Comparison of ENCODE assay signal across 8 cellular contexts in genomic region chr10:31031205-31031665, GRCh38. TPM values are rescaled to one million over a fixed set of nuclear protein-coding genes. Genes with fewer than 3 reads are reported as not detected.
DNase-seq lines count a peak whose midpoint lies in the region; ATAC-seq, FAIRE-seq and TF ChIP-seq lines count a peak whose summit lies in the region.

No MANE protein-coding gene starts in this region.

- H3K27me3 ChIP-seq in GM12878 (replicated peaks in 1 of 2; ENCODE audit: control insufficient read depth in 2 of 2, insufficient read depth in 2 of 2, low read length in 1 of 2) (no peaks in the 10 kb centered on the region), testis (no peaks in the 10 kb centered on the region)

- WGBS in GM12878 (ENCODE audit: insufficient coverage, insufficient replicate concordance, low lambda C conversion rate, missing lambda C conversion rate) = 4% methylated on average over 16 of the region's 16 CpGs
- 1 to 16% methylated on average over 5 to 16 of the region's 16 CpGs for WGBS in testis, 2 donors

- TF ChIP-seq POLR2A in GM12878 (IDR thresholded peaks at IDR 0.05; ENCODE audit: low read depth, low read length) = no peak
- no peak for TF ChIP-seq POLR2A in testis (IDR thresholded peaks at IDR 0.05)

- H3K27ac Mint-ChIP-seq in Calu3 (ENCODE audit: unreplicated experiment) = peak overlapping the region; percentile 42

- H3K4me3 Mint-ChIP-seq in Calu3 (ENCODE audit: low read depth, unreplicated experiment) = peak overlapping the region; percentile 82

- H3K9me3 Mint-ChIP-seq in Calu3 (ENCODE audit: low read depth, unreplicated experiment) = no peaks in the 10 kb centered on the region

- TF ChIP-seq EP300 in GM12878 (IDR thresholded peaks at IDR 0.05; ENCODE audit: borderline replicate concordance in 1 of 2, control insufficient read depth in 1 of 2, low read depth in 2 of 2, low read length in 2 of 2) = no peak

- H3K9ac ChIP-seq in GM12878 (ENCODE audit: control insufficient read depth, insufficient read depth, low read length) = peak overlapping the region; percentile 89

- DNase-seq in Calu3 (no peak), GM20000 (ENCODE audit: low spot score) (peak; percentile 89), GM12878 (ENCODE audit: low read depth, low spot score) (peak; percentile 67), left colon (no peak), testis (no peak), SIG-M5 treated with dmso at 0.1 percent for 504 hours (lab: John Stamatoyannopoulos, UW; ENCODE audit: unreplicated experiment) (no peak), NOMO-1 treated with dmso at 0.1 percent for 144 hours (lab: John Stamatoyannopoulos, UW; ENCODE audit: unreplicated experiment) (no peak)

- H3K36me3 Mint-ChIP-seq in Calu3 (ENCODE audit: insufficient read depth, unreplicated experiment) = peaks cover 19% of the 10 kb centered on the region

- RAD21 ChIA-PET in GM12878 (lab: Charles Lee; ENCODE audit: unreplicated experiment) = interaction anchor here (0.6 to 3.7 kb wide), 27 partner anchors 15 to 779 kb away, joined by 3 to 20 read pairs (median 4); no protein-coding TSS in a partner anchor

- BruUV-seq in Calu3 (replicated peaks; lab: Mats Ljungman, UMichigan) (no TSS peak), GM12878 (replicated peaks; lab: Mats Ljungman, UMichigan) (no TSS peak)

- in situ Hi-C loops in GM12878 (cut with MboI) = no loop called here

- H3K4me3 ChIP-seq in GM12878 (peak overlapping the region; percentile 66), testis (peak overlapping the region; percentile 77 to 82)

- no peaks in the 10 kb centered on the region for H3K9me3 ChIP-seq in GM12878 (replicated peaks; ENCODE audit: control insufficient read depth, insufficient read depth, low read length)
- H3K9me3 ChIP-seq in testis = no peaks in the 10 kb centered on the region

- no peak for FAIRE-seq in GM12878 (lab: Jason Lieb, UNC)

- ATAC-seq in HG03521 (IDR thresholded peaks at IDR 0.05; ENCODE audit: unreplicated experiment) (peak; percentile 72), GM12878 (peak; percentile 90), left colon (peak; percentile 81)

- H3K79me2 ChIP-seq in GM12878 (ENCODE audit: control insufficient read depth, insufficient read depth, low read length) = peaks cover 2% of the 10 kb centered on the region; the same call in 1 of the 2 replicates

- peak overlapping the region; percentile 91 for H2AFZ ChIP-seq in GM12878 (ENCODE audit: control insufficient read depth, low read depth, low read length)

- CTCF ChIA-PET in Calu3 (lab: Charles Lee) (interaction anchor here (0.8 to 2.4 kb wide), 18 partner anchors 11 to 581 kb away, joined by 3 to 16 read pairs (median 4); no protein-coding TSS in a partner anchor), GM12878 (lab: Yijun Ruan, JAX) (interaction anchor here (0.6 to 2.4 kb wide), 16 partner anchors 9 to 777 kb away, joined by 3 to 17 read pairs (median 4); no protein-coding TSS in a partner anchor)

- no peak for TF ChIP-seq RAD21 in GM12878 (IDR thresholded peaks at IDR 0.05; ENCODE audit: insufficient read depth, low read depth, low read length)

- TF ChIP-seq CTCF in Calu3 (IDR thresholded peaks at IDR 0.05; ENCODE audit: unreplicated experiment) (no peak), GM20000 (IDR thresholded peaks at IDR 0.05; ENCODE audit: extremely low read depth, missing control alignments) (no peak), GM12878 (IDR thresholded peaks at IDR 0.05 in 2 of 3, conservative IDR thresholded peaks at IDR 0.05 in 1 of 3; ENCODE audit: control insufficient read depth in 2 of 3, extremely low read depth in 1 of 3, insufficient read depth in 1 of 3, low read depth in 3 of 3, low read length in 3 of 3) (no peak), testis (IDR thresholded peaks at IDR 0.05) (no peak)

- POLR2A ChIA-PET in GM12878 (lab: Charles Lee) = interaction anchor here (0.5 to 2.6 kb wide), 9 partner anchors 15 to 773 kb away, joined by 3 to 20 read pairs (median 3); no protein-coding TSS in a partner anchor

- SMC1A ChIA-PET in GM12878 (lab: Charles Lee; ENCODE audit: uncharacterized antibody, unreplicated experiment) = interaction anchor here (0.8 to 5.8 kb wide), 16 partner anchors 11 to 777 kb away, joined by 3 to 38 read pairs (median 4); no protein-coding TSS in a partner anchor

- no peaks in the 10 kb centered on the region for H3K36me3 ChIP-seq in GM12878 (ENCODE audit: control insufficient read depth in 2 of 2, insufficient read depth in 2 of 2, low read length in 1 of 2)
- no peaks in the 10 kb centered on the region for H3K36me3 ChIP-seq in testis (ENCODE audit: low read depth, missing control alignments)

- H3K27me3 Mint-ChIP-seq in Calu3 (ENCODE audit: unreplicated experiment) = no peaks in the 10 kb centered on the region

- no peaks in the 10 kb centered on the region for H4K20me1 ChIP-seq in GM12878 (ENCODE audit: control insufficient read depth, insufficient read depth)

- H3K4me1 ChIP-seq in GM12878 (ENCODE audit: control insufficient read depth, insufficient read depth, low read length) (peaks cover 2% of the 10 kb centered on the region; the same call in 1 of the 2 replicates), testis (peaks cover 17% of the 10 kb centered on the region)

- H3K27ac ChIP-seq in GM12878 (ENCODE audit: control insufficient read depth, insufficient read depth) (peak overlapping the region; percentile 97), testis (peak overlapping the region; percentile 94 to 100)

- H3K4me1 Mint-ChIP-seq in Calu3 (ENCODE audit: low read depth, unreplicated experiment) = peaks cover 41% of the 10 kb centered on the region

- intact Hi-C loops in Calu3 (cut with micrococcal nuclease; ENCODE audit: unreplicated experiment) = loop anchor here (2.0 to 5.0 kb wide), 5 partner anchors 71 to 461 kb away; no protein-coding TSS in a partner anchor
- intact Hi-C loops in GM12878 (cut with micrococcal nuclease; ENCODE audit: unreplicated experiment) = loop anchor here (1.0 to 10.0 kb wide), 3 partner anchors 104 to 777 kb away; no protein-coding TSS in a partner anchor
- intact Hi-C loops in left colon (cut with DNase I, micrococcal nuclease) = loop anchor here in 1 of 2 donors (5.0 to 10.0 kb wide), 2 partner anchors 246 to 286 kb away; partner anchors contain the start of gene ZEB1
- intact Hi-C loops in testis (cut with DNase I; ENCODE audit: low total_unique reads) = loop anchor here (10.0 kb wide), 1 partner anchor 246 kb away; no protein-coding TSS in a partner anchor

- H3K4me2 ChIP-seq in GM12878 (ENCODE audit: control insufficient read depth, insufficient read depth) = peak overlapping the region; percentile 99

TF ChIP-seq in GM12878, 131 proteins besides CTCF, POLR2A, EP300 and RAD21 (continues in another document):
- 0 out of 2 replicates have a peak, but pooled peaks have one; percentile 6 for TF ChIP-seq MLLT1 (IDR thresholded peaks at IDR 0.05)
- peak; percentile 64 for TF ChIP-seq RELB (IDR thresholded peaks at IDR 0.05; ENCODE audit: low read depth)
- no peak for TF ChIP-seq BMI1 (IDR thresholded peaks at IDR 0.05; ENCODE audit: borderline replicate concordance)
- TF ChIP-seq CEBPB (IDR thresholded peaks at IDR 0.05; ENCODE audit: borderline replicate concordance in 1 of 2, low read depth in 2 of 2, low read length in 2 of 2) = no peak
- TF ChIP-seq ETV6 (conservative IDR thresholded peaks at IDR 0.05 in 1 of 2, IDR thresholded peaks at IDR 0.05 in 1 of 2; ENCODE audit: borderline replicate concordance in 1 of 2, low read depth in 1 of 2) = peak in 1 of 2 experiments; percentile 36; a peak in 1 of 4 replicates

RNA-seq across cellular contexts. Expression of gene ZNF438, which starts 0.4 kb away (rescaled TPM):
- total RNA-seq in Calu3 (2022) (4.0 and 4.3 TPM in 2 replicates), GM12878 (2014; rRNA removed) (1.5 and 1.6 TPM in 2 replicates), GM12878 (2014; rRNA removed; fragmentation: Illumina TruSeq; extraction: Trizol) (2.3 and 2.4 TPM in 2 replicates), GM12878 (2021) (1.2 and 1.8 TPM in 2 replicates), left colon (1 to 10 TPM; 3.8 to 6.5 TPM), testis (10 to 100 TPM; 15.3 to 17.8 TPM)
- 11.2 and 11.7 TPM in 2 replicates for total RNA-seq in GM12878 (2013; cell fraction: nucleolus; rRNA removed)
- 0.84 TPM for polyA plus RNA-seq in GM12878 (2011; ENCODE audit: low read depth)
- polyA plus RNA-seq in GM12878 (2011; rRNA removed) (4.9 and 5.2 TPM in 2 replicates), GM12878 (2014; fragmentation: Illumina TruSeq; extraction: Trizol) (2.5 and 2.8 TPM in 2 replicates), GM12878 (2014; fragmentation: Nextera tagmentation; extraction: Ambion mirVana) (under 1 TPM; 0.93 to 0.99 TPM), GM12878 (2014; rRNA removed) (1.2 and 1.5 TPM in 2 replicates), GM12878 (2016; fragmentation: Nextera tagmentation; extraction: Ambion mirVana) (1 to 10 TPM; 2.4 TPM), testis (ENCODE audit: insufficient read depth, low read depth, low replicate concordance) (16.2 TPM)
- polyA plus RNA-seq in GM12878 (2011; cell fraction: cytosol; rRNA removed) = 3.1 and 3.3 TPM in 2 replicates
- polyA plus RNA-seq in GM12878 (2011; cell fraction: nucleus; rRNA removed) = 5.5 and 8.3 TPM in 2 replicates
- 1.1 and 1.8 TPM in 2 replicates for polyA plus RNA-seq in GM12878 (2012)
- 7.8 and 9.3 TPM in 2 replicates for polyA minus RNA-seq in GM12878 (2011; rRNA and poly(A)+ RNA removed)
- polyA minus RNA-seq in GM12878 (2011; cell fraction: cytosol; rRNA and poly(A)+ RNA removed) = 1.7 and 2.7 TPM in 2 replicates
- 4.6 and 7.2 TPM in 2 replicates for polyA minus RNA-seq in GM12878 (2011; cell fraction: nucleus; rRNA and poly(A)+ RNA removed)

Comparison
In these comparisons a context has a peak if more than half of its experiments do, and no peak if none do; other contexts are left out.
1. DNase-seq: peak in GM20000 (single experiment) and GM12878 (single experiment); none in Calu3 (single experiment), left colon (0 of 2), testis (single experiment), SIG-M5 treated with dmso at 0.1 percent for 504 hours (single experiment) and NOMO-1 treated with dmso at 0.1 percent for 144 hours (single experiment).
2. Peak in every context shown above with its lines, with median percentiles within 50 percentile points of each other: ATAC-seq.